1 cellular context compared by ENCODE assay signal in the genomic region with DNA sequence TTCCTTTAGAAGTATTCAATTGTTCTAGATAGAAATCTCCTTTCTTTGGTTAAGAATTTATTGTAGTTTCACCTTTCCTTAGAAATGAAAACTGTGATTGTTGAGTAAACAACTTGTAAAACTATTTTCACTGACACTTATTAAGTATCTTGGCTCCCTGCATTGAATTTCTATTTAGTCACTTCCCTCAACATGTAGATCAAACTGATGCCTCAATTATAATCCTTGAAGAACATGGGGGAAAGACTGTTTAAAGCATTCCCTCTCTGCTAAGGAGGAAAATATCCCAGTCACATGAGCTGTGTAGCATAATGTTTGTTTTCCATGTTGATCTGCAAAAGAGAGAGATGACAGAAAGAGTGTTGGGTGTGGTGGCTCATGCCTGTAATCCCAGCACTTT.
TF ChIP-seq lines count a peak whose summit lies in the region.

No MANE protein-coding gene starts in this region.

TF ChIP-seq in endothelial cell of umbilical vein, 7 proteins besides CTCF, POLR2A, EP300 and RAD21:
- no peak for TF ChIP-seq MYC (IDR thresholded peaks at IDR 0.05; ENCODE audit: low read depth, low read length)
- TF ChIP-seq FOS (IDR thresholded peaks at IDR 0.05; ENCODE audit: borderline replicate concordance, insufficient read depth, low read length) = no peak
- no peak for TF ChIP-seq EZH2 (IDR thresholded peaks at IDR 0.05; ENCODE audit: borderline replicate concordance, low read depth, low read length, severe bottlenecking)
- TF ChIP-seq JUN (IDR thresholded peaks at IDR 0.05; ENCODE audit: borderline replicate concordance, insufficient read depth, insufficient read length, low read depth) = no peak
- TF ChIP-seq POLR2AphosphoS5 (IDR thresholded peaks at IDR 0.05; ENCODE audit: insufficient read depth, low read depth, low read length) = no peak
- TF ChIP-seq, protein P1, sequence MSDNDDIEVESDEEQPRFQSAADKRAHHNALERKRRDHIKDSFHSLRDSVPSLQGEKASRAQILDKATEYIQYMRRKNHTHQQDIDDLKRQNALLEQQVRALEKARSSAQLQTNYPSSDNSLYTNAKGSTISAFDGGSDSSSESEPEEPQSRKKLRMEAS (IDR thresholded peaks at IDR 0.05; ENCODE audit: insufficient read depth, insufficient read length) = no peak
- TF ChIP-seq GATA2 (IDR thresholded peaks at IDR 0.05; ENCODE audit: insufficient read depth, insufficient read length, low read depth, low read length) = no peak
